Comparison of ENCODE assay signal across 16 cellular contexts in genomic region chr5:38422622-38423021, GRCh38.
DNase-seq lines count a peak whose midpoint lies in the region; ATAC-seq and TF ChIP-seq lines count a peak whose summit lies in the region.
"Had no signal": no experiment of that assay in that cellular context is flagged by ENCODE, and none has a peak within 500 bp of the region (broad histone marks: within the 10 kb centered on the region; RNA-seq: fewer than 3 reads in every experiment).

No MANE protein-coding gene starts in this region.

- H3K4me2 ChIP-seq in IMR-90 (ENCODE audit: low read depth, low read length) (no peak overlapping the region), smooth muscle cell (peak overlapping the region; percentile 20)
- H3K4me2 ChIP-seq: A549 had no signal

- peaks cover 8% of the 10 kb centered on the region for H3K27me3 Mint-ChIP-seq in progenitor cell of endocrine pancreas

- H3K79me1 ChIP-seq in IMR-90 (ENCODE audit: low read depth in 1 of 2, low read length in 2 of 2): no peaks in the 10 kb centered on the region

- TF ChIP-seq RAD21 in IMR-90 (IDR thresholded peaks at IDR 0.05; ENCODE audit: low read length): no peak

- no peak overlapping the region for H2AK9ac ChIP-seq in IMR-90 (replicated peaks; ENCODE audit: low read depth, low read length, poor library complexity)

- H2BK15ac ChIP-seq in IMR-90 (ENCODE audit: low read depth, low read length): no peak overlapping the region

- no peaks in the 10 kb centered on the region for H3F3A ChIP-seq in smooth muscle cell (ENCODE audit: low read depth)

- ATAC-seq in IMR-90 (ENCODE audit: low read depth) (no peak), HG02623 (IDR thresholded peaks at IDR 0.05; ENCODE audit: unreplicated experiment) (no peak)
- ATAC-seq: A549 had no signal

- CTCF ChIA-PET in IMR-90 (lab: Yijun Ruan, JAX): interaction anchor here (0.8 kb wide), 1 partner anchor 40 kb away, joined by 3 read pairs; no protein-coding TSS in a partner anchor

- H2BK20ac ChIP-seq in IMR-90 (ENCODE audit: low read depth, low read length): no peak overlapping the region

- H3K4me3 ChIP-seq in IMR-90 (ENCODE audit: insufficient read depth, low read depth, low read length): no peak overlapping the region
- no peak overlapping the region for H3K4me3 ChIP-seq in WERI-Rb-1 (ENCODE audit: low read depth, low read length)
- no peak overlapping the region for H3K4me3 ChIP-seq in foreskin fibroblast (ENCODE audit: low read depth in 1 of 2, low read length in 2 of 2)
- no peak overlapping the region for H3K4me3 ChIP-seq in smooth muscle cell
- H3K4me3 ChIP-seq: A549, HAP-1 had no signal

- no peaks in the 10 kb centered on the region for H3K79me2 ChIP-seq in smooth muscle cell (ENCODE audit: low read depth)

- WGBS in IMR-90 (ENCODE audit: extremely low coverage in 2 of 2, insufficient read length in 1 of 2), 2 experiments: 60% methylated on average over 1 of the region's 1 CpG; no CpG with 5 or more reads in 1 of the 2 experiments
- WGBS in smooth muscle cell (ENCODE audit: low lambda C conversion rate): 87% methylated on average over 1 of the region's 1 CpG

- dilution Hi-C loops in IMR-90 (cut with HindIII; ENCODE audit: low sequenced_read_pairs, unreplicated experiment): no loop called here

- BruUV-seq in IMR-90 (replicated peaks; lab: Mats Ljungman, UMichigan): no TSS peak

- H3K27ac ChIP-seq in IMR-90 (ENCODE audit: insufficient read depth, low read length) (no peak overlapping the region), WERI-Rb-1 (peak overlapping the region; percentile 96), smooth muscle cell (ENCODE audit: low read depth) (peak overlapping the region; percentile 10)
- H3K27ac ChIP-seq: A549, C4-2B, HL-60 had no signal

- no peaks in the 10 kb centered on the region for H3K9me3 Mint-ChIP-seq in progenitor cell of endocrine pancreas (ENCODE audit: low read depth)
- H3K9me3 Mint-ChIP-seq: CD4-positive, alpha-beta memory T cell; HFFc6 had no signal

- no peak for TF ChIP-seq POLR2A in IMR-90 (IDR thresholded peaks at IDR 0.05; ENCODE audit: low read depth, low read length)

- no peaks in the 10 kb centered on the region for H3K9me3 ChIP-seq in IMR-90 (ENCODE audit: control insufficient read depth, insufficient read depth, low read length)
- no peaks in the 10 kb centered on the region for H3K9me3 ChIP-seq in WERI-Rb-1 (ENCODE audit: severe bottlenecking)
- no peaks in the 10 kb centered on the region for H3K9me3 ChIP-seq in smooth muscle cell (replicated peaks; ENCODE audit: low read depth)
- H3K9me3 ChIP-seq: A549, BE2C, HAP-1 had no signal

- in situ Hi-C loops in IMR-90 (cut with MboI; ENCODE audit: low sequenced_read_pairs): no loop called here

- H4K20me1 ChIP-seq in IMR-90 (ENCODE audit: insufficient read depth, low read length): no peaks in the 10 kb centered on the region
- no peaks in the 10 kb centered on the region for H4K20me1 ChIP-seq in smooth muscle cell (ENCODE audit: low read depth)

- H3K36me3 ChIP-seq in IMR-90 (ENCODE audit: control insufficient read depth, insufficient read depth, low read length): no peaks in the 10 kb centered on the region
- peaks cover 29% of the 10 kb centered on the region for H3K36me3 ChIP-seq in WERI-Rb-1
- H3K36me3 ChIP-seq in smooth muscle cell (ENCODE audit: low read depth): no peaks in the 10 kb centered on the region
- H3K36me3 ChIP-seq: BE2C, HAP-1 had no signal

- H2AK5ac ChIP-seq in IMR-90 (ENCODE audit: low read depth, low read length): peak overlapping the region; percentile 26; the same call in 1 of the 2 replicates

- no peak overlapping the region for H3K9ac ChIP-seq in IMR-90 (ENCODE audit: low read depth, low read length)
- no peak overlapping the region for H3K9ac ChIP-seq in smooth muscle cell (ENCODE audit: low read depth)

- POLR2A ChIA-PET in IMR-90 (lab: Charles Lee; ENCODE audit: unreplicated experiment): no interaction called here

- no peak overlapping the region; the same call in 1 of the 2 replicates for H3K18ac ChIP-seq in IMR-90 (ENCODE audit: low read depth, low read length)

- H2BK5ac ChIP-seq in IMR-90 (ENCODE audit: low read depth, low read length, poor library complexity, severe bottlenecking): no peak overlapping the region

- H2AFZ ChIP-seq in IMR-90 (replicated peaks; ENCODE audit: low read length, poor library complexity): no peak overlapping the region
- H2AFZ ChIP-seq in smooth muscle cell (ENCODE audit: low read depth): no peak overlapping the region

- H3K36me3 Mint-ChIP-seq in progenitor cell of endocrine pancreas (ENCODE audit: insufficient read depth): no peaks in the 10 kb centered on the region
- H3K36me3 Mint-ChIP-seq: CD4-positive, alpha-beta memory T cell had no signal

- H3K9me1 ChIP-seq in IMR-90 (ENCODE audit: insufficient read depth, low read length): peaks cover 2% of the 10 kb centered on the region

- intact Hi-C loops in IMR-90 (cut with micrococcal nuclease): loop anchor here (5.0 kb wide), 1 partner anchor 130 kb away; no protein-coding TSS in a partner anchor

- no peak overlapping the region for H3K27ac Mint-ChIP-seq in progenitor cell of endocrine pancreas
- H3K27ac Mint-ChIP-seq: CD4-positive, alpha-beta memory T cell; HFFc6 had no signal

- H4K91ac ChIP-seq in IMR-90 (ENCODE audit: insufficient read depth, low read depth, low read length): no peak overlapping the region

- no peak for TF ChIP-seq CTCF in IMR-90 (conservative IDR thresholded peaks at IDR 0.05; ENCODE audit: low read depth, low read length)
- no peak for TF ChIP-seq CTCF in WERI-Rb-1 (IDR thresholded peaks at IDR 0.05; ENCODE audit: low read depth, low read length)
- no peak for TF ChIP-seq CTCF in foreskin fibroblast (IDR thresholded peaks at IDR 0.05; ENCODE audit: low read depth, low read length)
- no peak for TF ChIP-seq CTCF in smooth muscle cell (IDR thresholded peaks at IDR 0.05; ENCODE audit: borderline replicate concordance, insufficient read depth, poor library complexity, severe bottlenecking)
- TF ChIP-seq CTCF in progenitor cell of endocrine pancreas (IDR thresholded peaks at IDR 0.05; ENCODE audit: unreplicated experiment): no peak

- H2BK120ac ChIP-seq in IMR-90 (ENCODE audit: low read depth, low read length): no peak overlapping the region; the same call in 1 of the 2 replicates

- peaks cover 2% of the 10 kb centered on the region for H3K4me1 Mint-ChIP-seq in progenitor cell of endocrine pancreas (ENCODE audit: low read depth)

- H3K14ac ChIP-seq in IMR-90 (replicated peaks; ENCODE audit: low read depth, low read length): no peak overlapping the region

- no peak overlapping the region for H4K5ac ChIP-seq in IMR-90 (ENCODE audit: low read depth, low read length)

- H3K4me3 Mint-ChIP-seq in progenitor cell of endocrine pancreas (ENCODE audit: low read depth): no peak overlapping the region
- H3K4me3 Mint-ChIP-seq: CD4-positive, alpha-beta memory T cell; HFFc6 had no signal

- no peak overlapping the region for H3K56ac ChIP-seq in IMR-90 (ENCODE audit: extremely low read depth, insufficient read depth, low read length)

- H3K23ac ChIP-seq in IMR-90 (ENCODE audit: low read depth, low read length): no peak overlapping the region

- DNase-seq in IMR-90 (no peak), WERI-Rb-1 (no peak), foreskin fibroblast (peak; percentile 31 to 38), smooth muscle cell (lab: John Stamatoyannopoulos, UW; ENCODE audit: unreplicated experiment) (no peak), progenitor cell of endocrine pancreas (ENCODE audit: low spot score, unreplicated experiment) (no peak)
- DNase-seq: BE2C; CD4-positive, alpha-beta memory T cell; DND-41; GDM1; GOT3; HFFc6 had no signal

- H3K4me1 ChIP-seq in IMR-90 (ENCODE audit: control insufficient read depth, insufficient read depth, low read length) (peaks cover 18% of the 10 kb centered on the region), smooth muscle cell (ENCODE audit: low read depth) (no peaks in the 10 kb centered on the region)

- H3K4ac ChIP-seq in IMR-90 (ENCODE audit: low read depth, low read length): no peak overlapping the region

- H4K8ac ChIP-seq in IMR-90 (ENCODE audit: low read depth in 2 of 2, low read length in 2 of 2): no peak overlapping the region

- H3K27me3 ChIP-seq in IMR-90 (ENCODE audit: control insufficient read depth, insufficient read depth, low read length) (peaks cover 3% of the 10 kb centered on the region; the same call in 1 of the 2 replicates), WERI-Rb-1 (ENCODE audit: insufficient read depth, low read depth, severe bottlenecking) (no peaks in the 10 kb centered on the region), smooth muscle cell (ENCODE audit: low read depth) (no peaks in the 10 kb centered on the region)
- H3K27me3 ChIP-seq: BE2C had no signal

TF ChIP-seq in IMR-90, 13 proteins besides CTCF, POLR2A, EP300 and RAD21 (continues in another document):
- TF ChIP-seq MXI1 (IDR thresholded peaks at IDR 0.05; ENCODE audit: borderline replicate concordance, low read depth, low read length) (no peak), RFX5 (IDR thresholded peaks at IDR 0.05; ENCODE audit: low read depth, low read length) (no peak), MAFK (IDR thresholded peaks at IDR 0.05; ENCODE audit: low read depth, low read length) (no peak), FOS (IDR thresholded peaks at IDR 0.05; ENCODE audit: low read depth, low read length) (no peak), RCOR1 (IDR thresholded peaks at IDR 0.05; ENCODE audit: insufficient replicate concordance, low read length) (no peak), USF2 (IDR thresholded peaks at IDR 0.05; ENCODE audit: low read depth, low read length) (no peak), MAZ (IDR thresholded peaks at IDR 0.05; ENCODE audit: borderline replicate concordance, low read depth, low read length) (no peak), CEBPB (IDR thresholded peaks at IDR 0.05; ENCODE audit: low read depth, low read length) (no peak), NFE2L2 (IDR thresholded peaks at IDR 0.05; ENCODE audit: low read depth, low read length) (no peak)
- TF ChIP-seq, protein P1, sequence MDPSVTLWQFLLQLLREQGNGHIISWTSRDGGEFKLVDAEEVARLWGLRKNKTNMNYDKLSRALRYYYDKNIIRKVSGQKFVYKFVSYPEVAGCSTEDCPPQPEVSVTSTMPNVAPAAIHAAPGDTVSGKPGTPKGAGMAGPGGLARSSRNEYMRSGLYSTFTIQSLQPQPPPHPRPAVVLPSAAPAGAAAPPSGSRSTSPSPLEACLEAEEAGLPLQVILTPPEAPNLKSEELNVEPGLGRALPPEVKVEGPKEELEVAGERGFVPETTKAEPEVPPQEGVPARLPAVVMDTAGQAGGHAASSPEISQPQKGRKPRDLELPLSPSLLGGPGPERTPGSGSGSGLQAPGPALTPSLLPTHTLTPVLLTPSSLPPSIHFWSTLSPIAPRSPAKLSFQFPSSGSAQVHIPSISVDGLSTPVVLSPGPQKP (IDR thresholded peaks at IDR 0.05; ENCODE audit: borderline replicate concordance, low read depth, low read length): no peak

Comparison
In these comparisons a context has a peak if more than half of its experiments do, and no peak if none do; other contexts are left out.
1. DNase-seq: peak in foreskin fibroblast (2 of 2); none in IMR-90 (single experiment), WERI-Rb-1 (single experiment), smooth muscle cell (single experiment) and progenitor cell of endocrine pancreas (single experiment).